In genomic region chr17:6557040-6557438, GRCh38 we compare ENCODE assay signal across 11 cellular contexts. TPM values are rescaled to one million over a fixed set of nuclear protein-coding genes. Genes with fewer than 3 reads are reported as not detected.
A peak's percentile ranks its signal among the peaks of the same experiment; 100 is the strongest.
DNase-seq lines count a peak whose midpoint lies in the region; ATAC-seq and TF ChIP-seq lines count a peak whose summit lies in the region.
"Had no signal": no experiment of that assay in that cellular context is flagged by ENCODE, and none has a peak within 500 bp of the region (broad histone marks: within the 10 kb centered on the region; RNA-seq: fewer than 3 reads in every experiment).

No MANE protein-coding gene starts in this region.

- peaks cover 23% of the 10 kb centered on the region for H3K27me3 Mint-ChIP-seq in activated naive CD8-positive, alpha-beta T cell
- peaks cover 76% of the 10 kb centered on the region for H3K27me3 Mint-ChIP-seq in activated naive CD8-positive, alpha-beta T cell treated with anti-CD3 and anti-CD28 coated beads for 36 hours

- no peak for TF ChIP-seq CTCF in dorsolateral prefrontal cortex (IDR thresholded peaks at IDR 0.05 in 54 of 56, conservative IDR thresholded peaks at IDR 0.05 in 2 of 56; ENCODE audit: low read depth in 1 of 56, partially characterized antibody in 56 of 56)
- no peak for TF ChIP-seq CTCF in upper lobe of left lung (IDR thresholded peaks at IDR 0.05)

- peaks cover 24% of the 10 kb centered on the region for H3K4me1 ChIP-seq in muscle layer of colon (ENCODE audit: insufficient read depth, low read length)
- peaks cover 12 to 34% (median 25%) of the 10 kb centered on the region in 4 donors for H3K4me1 ChIP-seq in upper lobe of left lung

- H3K4me3 Mint-ChIP-seq in activated naive CD8-positive, alpha-beta T cell = peak overlapping the region; percentile 59
- H3K4me3 Mint-ChIP-seq in activated naive CD8-positive, alpha-beta T cell treated with anti-CD3 and anti-CD28 coated beads for 36 hours = no peak overlapping the region

- H3K4me1 Mint-ChIP-seq in activated naive CD8-positive, alpha-beta T cell (ENCODE audit: low read depth) = peaks cover 17% of the 10 kb centered on the region
- H3K4me1 Mint-ChIP-seq in activated naive CD8-positive, alpha-beta T cell treated with anti-CD3 and anti-CD28 coated beads for 36 hours = peaks cover 8% of the 10 kb centered on the region

- H3K4me3 ChIP-seq in dorsolateral prefrontal cortex (peak overlapping the region in 48 of 59 donors; percentile 10 to 79 (median 44)), muscle layer of colon (ENCODE audit: low read depth in 1 of 2, low read length in 2 of 2) (peak overlapping the region; percentile 26 to 35), upper lobe of left lung (peak overlapping the region in 3 of 4 donors; percentile 63 to 66 (median 63))

- DNase-seq in activated naive CD8-positive, alpha-beta T cell treated with anti-CD3 and anti-CD28 coated beads for 36 hours = no peak
- DNase-seq in dorsolateral prefrontal cortex = no peak
- DNase-seq in upper lobe of left lung = no peak
- no peak for DNase-seq in NCI-H345 (lab: John Stamatoyannopoulos, UW)
- DNase-seq in anterior cingulate cortex (lab: John Stamatoyannopoulos, UW) = no peak
- DNase-seq: activated CD8-positive, alpha-beta memory T cell treated with anti-CD3 and anti-CD28 coated beads, Interleukin-2, amount 50 U/mL, for 48 hours; NCI-H1417 treated with DMSO at 0.1 percent for 48 hours; T-helper 9 cell had no signal

- intact Hi-C loops in dorsolateral prefrontal cortex (cut with DNase I) = loop anchor here in 1 of 2 donors (10.0 kb wide), 1 partner anchor 82 kb away; no protein-coding TSS in a partner anchor

- ATAC-seq in upper lobe of left lung (ENCODE audit: low FRiP score in 2 of 2) (no peak), HG02885 (IDR thresholded peaks at IDR 0.05; ENCODE audit: poor library complexity, unreplicated experiment) (no peak)

- 45 to 52% methylated on average over 4 to 9 of the region's 9 CpGs for WGBS in upper lobe of left lung, 2 donors

- H3K9me3 ChIP-seq in muscle layer of colon (ENCODE audit: low read length) (no peaks in the 10 kb centered on the region), upper lobe of left lung (no peaks in the 10 kb centered on the region)

- H3K27ac ChIP-seq in dorsolateral prefrontal cortex (peak overlapping the region in 25 of 59 donors; percentile 7 to 84 (median 47)), muscle layer of colon (ENCODE audit: low read depth, low read length) (peak overlapping the region; percentile 85), upper lobe of left lung (peak overlapping the region in 3 of 4 donors; percentile 30 to 76 (median 76))

- peak overlapping the region; percentile 39 for H3K9ac ChIP-seq in muscle layer of colon (ENCODE audit: low read length)

- H3K36me3 ChIP-seq in muscle layer of colon (ENCODE audit: insufficient read depth, low read length) (no peaks in the 10 kb centered on the region), upper lobe of left lung (no peaks in the 10 kb centered on the region)

- H3K27ac Mint-ChIP-seq in activated naive CD8-positive, alpha-beta T cell = no peak overlapping the region
- no peak overlapping the region for H3K27ac Mint-ChIP-seq in activated naive CD8-positive, alpha-beta T cell treated with anti-CD3 and anti-CD28 coated beads for 36 hours

- no peak for TF ChIP-seq EP300 in upper lobe of left lung (IDR thresholded peaks at IDR 0.05)

- H3K27me3 ChIP-seq in dorsolateral prefrontal cortex = peaks cover 0 to 18% (median 0%) of the 10 kb centered on the region in 45 donors
- H3K27me3 ChIP-seq in muscle layer of colon (ENCODE audit: control insufficient read depth in 1 of 2, insufficient read depth in 2 of 2, low read length in 2 of 2) = peaks cover 0 to 18% of the 10 kb centered on the region in 2 donors
- peaks cover 0 to 8% (median 4%) of the 10 kb centered on the region in 4 donors for H3K27me3 ChIP-seq in upper lobe of left lung

- no peak for TF ChIP-seq POLR2A in upper lobe of left lung (IDR thresholded peaks at IDR 0.05)

- H3K9me3 Mint-ChIP-seq in activated naive CD8-positive, alpha-beta T cell (ENCODE audit: low read depth) = no peaks in the 10 kb centered on the region
- H3K9me3 Mint-ChIP-seq in activated naive CD8-positive, alpha-beta T cell treated with anti-CD3 and anti-CD28 coated beads for 36 hours = no peaks in the 10 kb centered on the region

- H3K36me3 Mint-ChIP-seq in activated naive CD8-positive, alpha-beta T cell = no peaks in the 10 kb centered on the region
- H3K36me3 Mint-ChIP-seq in activated naive CD8-positive, alpha-beta T cell treated with anti-CD3 and anti-CD28 coated beads for 36 hours = no peaks in the 10 kb centered on the region

RNA-seq across cellular contexts. Expression of gene PITPNM3, which starts 0.7 kb away (rescaled TPM):
- under 1 TPM; 0.49 to 0.72 TPM for total RNA-seq in activated naive CD8-positive, alpha-beta T cell treated with anti-CD3 and anti-CD28 coated beads for 36 hours
- total RNA-seq in dorsolateral prefrontal cortex (10 to 100 TPM; 17.0 to 92.1 (median 61.9) TPM), upper lobe of left lung (10 to 100 TPM; 10.3 to 16.3 (median 12.5) TPM)

Comparison
In these comparisons a context has a peak if more than half of its experiments do, and no peak if none do; other contexts are left out.
1. RNA of gene PITPNM3, which starts 0.7 kb away (total RNA-seq): 17.0 to 92.1 TPM in dorsolateral prefrontal cortex and 10.3 to 16.3 TPM in upper lobe of left lung; 0.49 to 0.72 TPM in activated naive CD8-positive, alpha-beta T cell treated with anti-CD3 and anti-CD28 coated beads for 36 hours; every median in the first group is over 4 times any median in the second.
2. Peak in every context shown above with its lines, with median percentiles within 50 percentile points of each other: H3K4me3 ChIP-seq.